ENCODE assay signal across 9 cellular contexts in the genomic region with DNA sequence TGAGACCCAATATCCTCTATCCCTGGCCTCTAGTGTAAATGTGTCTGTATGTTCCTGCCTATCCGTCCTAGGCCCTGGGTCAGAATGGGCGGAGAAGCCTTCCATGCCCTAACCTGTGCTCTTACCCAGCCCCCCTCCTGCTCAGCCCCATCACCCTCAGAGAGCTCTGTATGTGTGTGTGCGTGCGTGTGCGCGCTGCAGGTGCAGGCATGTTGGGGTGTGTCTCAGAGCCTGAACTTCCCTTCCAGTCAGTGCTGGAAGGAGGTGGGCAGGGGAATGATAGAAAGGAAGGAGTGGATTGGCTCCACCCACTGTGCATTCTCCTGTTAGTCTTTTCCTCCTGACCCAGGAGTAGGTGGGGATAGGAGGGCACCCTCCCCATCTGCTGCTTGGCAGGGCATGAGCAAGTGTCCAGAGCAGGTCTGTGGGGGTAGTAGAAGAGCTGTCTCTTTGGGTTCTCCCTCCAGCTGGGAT. TPM values are rescaled to one million over a fixed set of nuclear protein-coding genes. Genes with fewer than 3 reads are reported as not detected.
DNase-seq lines count a peak whose midpoint lies in the region; ATAC-seq, FAIRE-seq and TF ChIP-seq lines count a peak whose summit lies in the region.
"Had no signal": no experiment of that assay in that cellular context is flagged by ENCODE, and none has a peak within 500 bp of the region (broad histone marks: within the 10 kb centered on the region; RNA-seq: fewer than 3 reads in every experiment).

No MANE protein-coding gene starts in this region.

- no peak overlapping the region for H2BK120ac ChIP-seq in H1 (replicated peaks; ENCODE audit: low read depth, low read length)

- H3K36me3 ChIP-seq in H1 (ENCODE audit: control insufficient read depth in 2 of 4, insufficient read depth in 4 of 4, low read length in 3 of 4) (peaks cover 9 to 32% (median 17%) of the 10 kb centered on the region in 4 experiments), sigmoid colon (peaks cover 47 to 91% (median 58%) of the 10 kb centered on the region in 4 donors)

- H3K4me1 ChIP-seq in H1 (replicated peaks in 1 of 4; ENCODE audit: control insufficient read depth in 3 of 4, insufficient read depth in 4 of 4, low read length in 3 of 4) (peaks cover 0 to 21% (median 15%) of the 10 kb centered on the region in 4 experiments; a peak in 6 of 7 replicates), sigmoid colon (peaks cover 0 to 48% (median 40%) of the 10 kb centered on the region in 4 donors)

- peaks cover 4% of the 10 kb centered on the region in 2 experiments for H4K20me1 ChIP-seq in H1 (replicated peaks in 1 of 2; ENCODE audit: control insufficient read depth in 1 of 2, insufficient read depth in 2 of 2, low read length in 2 of 2)

- POLR2A ChIA-PET in H1 (lab: Charles Lee; ENCODE audit: partially characterized antibody): interaction anchor here (0.6 to 16.5 kb wide), 8 partner anchors 7 to 414 kb away, joined by 3 to 352 read pairs (median 8); a partner anchor contains a TSS
- POLR2A ChIA-PET in GM10248 (lab: Yijun Ruan, JAX): no interaction called here

- H2AFZ ChIP-seq in H1 (ENCODE audit: low read length): no peak overlapping the region

- intact Hi-C loops in sigmoid colon (cut with DNase I): no loop called here

- H3K4me3 ChIP-seq in H1 (ENCODE audit: extremely low read depth in 1 of 4, insufficient read depth in 2 of 4, low read depth in 3 of 4, low read length in 4 of 4) (no peak overlapping the region), sigmoid colon (no peak overlapping the region)
- H3K4me3 ChIP-seq: heart left ventricle had no signal

- no peak overlapping the region for H3K9ac ChIP-seq in H1 (replicated peaks in 1 of 4; ENCODE audit: extremely low read depth in 1 of 4, low read depth in 3 of 4, low read length in 3 of 4)

- no peak overlapping the region for H4K5ac ChIP-seq in H1 (ENCODE audit: insufficient read length, low read depth, low read length)

- H3K79me1 ChIP-seq in H1 (ENCODE audit: low read depth, low read length): no peaks in the 10 kb centered on the region; the same call in 1 of the 2 replicates

- TF ChIP-seq RAD21 in H1 (IDR thresholded peaks at IDR 0.05 in 1 of 2, conservative IDR thresholded peaks at IDR 0.05 in 1 of 2; ENCODE audit: low read depth in 2 of 2, low read length in 2 of 2): no peak

- no peak overlapping the region for H4K8ac ChIP-seq in H1 (ENCODE audit: extremely low read depth, insufficient read depth, low read length)

- FAIRE-seq in H1 (lab: Jason Lieb, UNC): no peak

- TF ChIP-seq POLR2A in H1 (IDR thresholded peaks at IDR 0.05; ENCODE audit: control extremely low read depth in 1 of 2, low read depth in 2 of 2, low read length in 2 of 2) (no peak), sigmoid colon (IDR thresholded peaks at IDR 0.05) (no peak)

- H3K27me3 ChIP-seq in H1 (replicated peaks in 1 of 4; ENCODE audit: control insufficient read depth in 3 of 4, extremely low read depth in 1 of 4, insufficient read depth in 3 of 4, low read length in 3 of 4) (no peaks in the 10 kb centered on the region), sigmoid colon (no peaks in the 10 kb centered on the region)
- H3K27me3 ChIP-seq: heart left ventricle had no signal

- no peak overlapping the region for H3K27ac ChIP-seq in H1 (ENCODE audit: low read depth, low read length)
- H3K27ac ChIP-seq in sigmoid colon: peak overlapping the region; percentile 1 to 97 (median 32)

- H3K79me2 ChIP-seq in H1 (ENCODE audit: control insufficient read depth in 1 of 2, insufficient read depth in 2 of 2, low read length in 2 of 2): peaks cover 0 to 2% of the 10 kb centered on the region in 2 experiments; a peak in 1 of 4 replicates

- TF ChIP-seq CTCF in H1 (IDR thresholded peaks at IDR 0.05; ENCODE audit: control extremely low read depth in 1 of 3, insufficient read depth in 1 of 3, low read depth in 1 of 3, low read length in 3 of 3): no peak
- TF ChIP-seq CTCF in sigmoid colon (IDR thresholded peaks at IDR 0.05): no peak
- TF ChIP-seq CTCF in GM10248 (IDR thresholded peaks at IDR 0.05; ENCODE audit: control extremely low read depth, extremely low read depth, low read depth, missing control alignments): no peak

- H4K91ac ChIP-seq in H1 (replicated peaks; ENCODE audit: insufficient read length, low read length): no peak overlapping the region

- no peak overlapping the region for H3K23ac ChIP-seq in H1 (ENCODE audit: insufficient read length)

- no peak overlapping the region for H3K4ac ChIP-seq in H1 (replicated peaks; ENCODE audit: insufficient read length, low read depth, low read length)

- no peak overlapping the region for H2AK5ac ChIP-seq in H1 (ENCODE audit: low read depth, low read length)

- peak overlapping the region; percentile 55; the same call in 1 of the 2 replicates for H2BK15ac ChIP-seq in H1 (ENCODE audit: low read length)

- CTCF ChIA-PET in H1 (lab: Charles Lee; ENCODE audit: partially characterized antibody) (interaction anchor here (0.8 to 14.0 kb wide), 10 partner anchors 10 to 95 kb away, joined by 3 to 325 read pairs (median 5); a partner anchor contains a TSS), GM10248 (lab: Yijun Ruan, JAX) (interaction anchor here (1.0 to 16.3 kb wide), 3 partner anchors 12 to 36 kb away, joined by 4 to 213 read pairs (median 5); a partner anchor contains a TSS)

- WGBS in H1 (ENCODE audit: extremely low coverage in 1 of 2, insufficient coverage in 1 of 2, insufficient read length in 1 of 2, insufficient replicate concordance in 2 of 2, low coverage in 1 of 2, low lambda C conversion rate in 2 of 2, missing lambda C conversion rate in 1 of 2), 2 experiments: 97% methylated on average over 6 of the region's 6 CpGs; no CpG with 5 or more reads in 1 of the 2 experiments
- 51 to 83% methylated on average over 6 of the region's 6 CpGs for WGBS in sigmoid colon, 2 donors

- H3K9me3 ChIP-seq in H1 (ENCODE audit: insufficient read depth in 2 of 2, low read depth in 1 of 2, low read length in 1 of 2) (no peaks in the 10 kb centered on the region), sigmoid colon (no peaks in the 10 kb centered on the region)
- H3K9me3 ChIP-seq: heart left ventricle had no signal

- H2BK5ac ChIP-seq in H1 (ENCODE audit: low read depth, low read length): peak overlapping the region; percentile 86

- no peak overlapping the region for H3K56ac ChIP-seq in H1 (replicated peaks; ENCODE audit: insufficient read length, low read depth, low read length)

- no peaks in the 10 kb centered on the region for H3K23me2 ChIP-seq in H1 (ENCODE audit: low read depth, low read length)

- TF ChIP-seq EP300 in H1 (IDR thresholded peaks at IDR 0.05; ENCODE audit: borderline replicate concordance in 1 of 2, low read depth in 2 of 2, low read length in 2 of 2) (no peak), sigmoid colon (IDR thresholded peaks at IDR 0.05) (no peak)

- no peak overlapping the region for H3K4me2 ChIP-seq in H1 (ENCODE audit: insufficient read depth in 1 of 2, low read depth in 2 of 2, low read length in 2 of 2)

- H3K18ac ChIP-seq in H1 (ENCODE audit: extremely low read depth, low read length): no peak overlapping the region

- no peak overlapping the region for H3K14ac ChIP-seq in H1 (ENCODE audit: insufficient read length)

- no peak for ATAC-seq in HG03342 (IDR thresholded peaks at IDR 0.05; ENCODE audit: unreplicated experiment)
- ATAC-seq: heart left ventricle had no signal

- no peak overlapping the region for H2BK20ac ChIP-seq in H1 (ENCODE audit: low read length)

- no peak overlapping the region for H2BK12ac ChIP-seq in H1 (ENCODE audit: low read depth, low read length)

- DNase-seq in NCI-H748 (lab: John Stamatoyannopoulos, UW; ENCODE audit: unreplicated experiment) (peak; percentile 63), NCI-H748 treated with DMSO at 0.1 percent for 48 hours (lab: John Stamatoyannopoulos, UW) (no peak), NCI-H510A treated with DMSO at 0.1 percent for 48 hours (lab: John Stamatoyannopoulos, UW) (peak; percentile 90), H1 (ENCODE audit: low read depth in 1 of 2, low spot score in 2 of 2) (no peak), sigmoid colon (no peak), GM10248 (ENCODE audit: extremely low spot score) (no peak)
- no peak for DNase-seq in activated CD8-positive, alpha-beta memory T cell treated with anti-CD3 and anti-CD28 coated beads for 24 hours

RNA-seq across cellular contexts. Expression of a gene that starts 7.2 kb away (rescaled TPM):
- total RNA-seq in H1 (2021; fragmentation: NEBNext Ultra II Directional; extraction: Animal tissue kit (Norgen Biotek cat#: 25700)): 20.6 and 20.9 TPM in 2 replicates
- polyA plus RNA-seq in H1 (2011; rRNA removed) (23.5 and 30.8 TPM in 2 replicates), sigmoid colon (1 to 10 TPM; 2.5 to 9.5 (median 5.4) TPM)
- 23.9 TPM for polyA plus RNA-seq in H1 (2011; cell fraction: cytosol; rRNA removed)
- polyA plus RNA-seq in H1 (2011; cell fraction: nucleus; rRNA removed): 31.8 TPM
- 18.8 to 24.4 TPM (median 22.7 TPM) in 4 replicates for polyA plus RNA-seq in H1 (2012, experiment 1 of 2)
- polyA plus RNA-seq in H1 (2012, experiment 2 of 2): 22.8 TPM
- 12.4 TPM for polyA plus RNA-seq in H1 (2013, experiment 1 of 2)
- polyA plus RNA-seq in H1 (2013, experiment 2 of 2): 11.5 TPM
- polyA minus RNA-seq in H1 (2011; rRNA and poly(A)+ RNA removed): 12.2 and 22.2 TPM in 2 replicates
- polyA minus RNA-seq in H1 (2011; cell fraction: cytosol; rRNA and poly(A)+ RNA removed): 17.3 TPM
- polyA minus RNA-seq in H1 (2011; cell fraction: nucleus; rRNA and poly(A)+ RNA removed): 13.8 TPM
- 10 to 100 TPM; 24.8 to 28.9 (median 27.4) TPM for total RNA-seq in sigmoid colon

RNA-seq across cellular contexts. Expression of a gene that starts 15.0 kb away (rescaled TPM):
- 26.8 and 32.9 TPM in 2 replicates for total RNA-seq in H1 (2021; fragmentation: NEBNext Ultra II Directional; extraction: Animal tissue kit (Norgen Biotek cat#: 25700))
- polyA plus RNA-seq in H1 (2011; rRNA removed) (38.7 and 52.2 TPM in 2 replicates), sigmoid colon (100 to 1,000 TPM in 2 of 3 donors, 10 to 100 TPM in 1; 66.1 to 210 (median 123) TPM)
- polyA plus RNA-seq in H1 (2011; cell fraction: cytosol; rRNA removed): 42.9 TPM
- polyA plus RNA-seq in H1 (2011; cell fraction: nucleus; rRNA removed): 104 TPM
- polyA plus RNA-seq in H1 (2012, experiment 1 of 2): 32.8 to 37.0 TPM (median 34.7 TPM) in 4 replicates
- 21.8 TPM for polyA plus RNA-seq in H1 (2012, experiment 2 of 2)
- polyA plus RNA-seq in H1 (2013, experiment 1 of 2): 26.6 TPM
- 28.7 TPM for polyA plus RNA-seq in H1 (2013, experiment 2 of 2)
- 32.3 and 34.6 TPM in 2 replicates for polyA minus RNA-seq in H1 (2011; rRNA and poly(A)+ RNA removed)
- 11.3 TPM for polyA minus RNA-seq in H1 (2011; cell fraction: cytosol; rRNA and poly(A)+ RNA removed)
- polyA minus RNA-seq in H1 (2011; cell fraction: nucleus; rRNA and poly(A)+ RNA removed): 30.5 TPM
- 100 to 1,000 TPM; 105 to 163 (median 113) TPM for total RNA-seq in sigmoid colon

RNA-seq across cellular contexts. Expression of a gene that starts 17.5 kb away (rescaled TPM):
- total RNA-seq in H1 (2021; fragmentation: NEBNext Ultra II Directional; extraction: Animal tissue kit (Norgen Biotek cat#: 25700)): 41.6 and 43.2 TPM in 2 replicates
- polyA plus RNA-seq in H1 (2011; rRNA removed) (21.3 and 30.1 TPM in 2 replicates), sigmoid colon (1 to 10 TPM in 1 of 3 donors, under 1 TPM in 2; 0.60 to 6.2 (median 0.92) TPM)
- 30.3 TPM for polyA plus RNA-seq in H1 (2011; cell fraction: cytosol; rRNA removed)
- polyA plus RNA-seq in H1 (2011; cell fraction: nucleus; rRNA removed): 32.0 TPM
- polyA plus RNA-seq in H1 (2012, experiment 1 of 2): 16.4 to 26.7 TPM (median 21.6 TPM) in 4 replicates
- polyA plus RNA-seq in H1 (2012, experiment 2 of 2): 2.0 TPM
- polyA plus RNA-seq in H1 (2013, experiment 1 of 2): 35.2 TPM
- 38.0 TPM for polyA plus RNA-seq in H1 (2013, experiment 2 of 2)
- polyA minus RNA-seq in H1 (2011; rRNA and poly(A)+ RNA removed): 36.9 and 49.7 TPM in 2 replicates
- 15.9 TPM for polyA minus RNA-seq in H1 (2011; cell fraction: cytosol; rRNA and poly(A)+ RNA removed)
- 23.5 TPM for polyA minus RNA-seq in H1 (2011; cell fraction: nucleus; rRNA and poly(A)+ RNA removed)
- 10 to 100 TPM; 11.5 to 13.6 (median 12.7) TPM for total RNA-seq in sigmoid colon

RNA-seq across cellular contexts. Expression of a gene that starts 32.1 kb away (rescaled TPM):
- total RNA-seq in H1 (2021; fragmentation: NEBNext Ultra II Directional; extraction: Animal tissue kit (Norgen Biotek cat#: 25700)): 92.5 and 99.1 TPM in 2 replicates
- 35.3 and 59.0 TPM in 2 replicates for polyA plus RNA-seq in H1 (2011; rRNA removed)
- 32.8 TPM for polyA plus RNA-seq in H1 (2011; cell fraction: cytosol; rRNA removed)
- 168 TPM for polyA plus RNA-seq in H1 (2011; cell fraction: nucleus; rRNA removed)
- 61.6 to 121 TPM (median 97.9 TPM) in 4 replicates for polyA plus RNA-seq in H1 (2012, experiment 1 of 2)
- polyA plus RNA-seq in H1 (2012, experiment 2 of 2): 64.6 TPM
- polyA plus RNA-seq in H1 (2013, experiment 1 of 2): 72.6 TPM
- 45.3 TPM for polyA plus RNA-seq in H1 (2013, experiment 2 of 2)
- polyA minus RNA-seq in H1 (2011; rRNA and poly(A)+ RNA removed): 137 and 189 TPM in 2 replicates
- 104 TPM for polyA minus RNA-seq in H1 (2011; cell fraction: cytosol; rRNA and poly(A)+ RNA removed)
- 104 TPM for polyA minus RNA-seq in H1 (2011; cell fraction: nucleus; rRNA and poly(A)+ RNA removed)
- total RNA-seq in sigmoid colon: 100 to 1,000 TPM; 147 to 262 (median 204) TPM
- polyA plus RNA-seq in sigmoid colon: 10 to 100 TPM; 11.4 to 57.9 (median 14.1) TPM

RNA-seq across cellular contexts. Expression of a gene that starts 46.2 kb away (rescaled TPM):
- 0.52 and 0.54 TPM in 2 replicates for total RNA-seq in H1 (2021; fragmentation: NEBNext Ultra II Directional; extraction: Animal tissue kit (Norgen Biotek cat#: 25700))
- polyA plus RNA-seq in H1 (2011; rRNA removed) (0.60 and 0.77 TPM in 2 replicates), sigmoid colon (100 to 1,000 TPM in 2 of 3 donors, 10 to 100 TPM in 1; 89.5 to 112 (median 103) TPM)
- 0.21 TPM for polyA plus RNA-seq in H1 (2011; cell fraction: cytosol; rRNA removed)
- polyA plus RNA-seq in H1 (2011; cell fraction: nucleus; rRNA removed): 2.2 TPM
- polyA plus RNA-seq in H1 (2012, experiment 1 of 2): 0.11 to 0.41 TPM (median 0.24 TPM) in 4 replicates
- 0.04 TPM for polyA plus RNA-seq in H1 (2012, experiment 2 of 2)
- polyA plus RNA-seq in H1 (2013, experiment 1 of 2): 0.14 TPM
- polyA plus RNA-seq in H1 (2013, experiment 2 of 2): 0.33 TPM
- polyA minus RNA-seq in H1 (2011; rRNA and poly(A)+ RNA removed): 1.3 TPM in 1 of 2 replicates, not detected in the other
- not detected for polyA minus RNA-seq in H1 (2011; cell fraction: cytosol; rRNA and poly(A)+ RNA removed)
- 2.4 TPM for polyA minus RNA-seq in H1 (2011; cell fraction: nucleus; rRNA and poly(A)+ RNA removed)
- total RNA-seq in sigmoid colon: 1 to 10 TPM in 2 of 4 donors, under 1 TPM in 2; 0.71 to 7.2 (median 1.3) TPM

Comparison
In these comparisons a context has a peak if more than half of its experiments do, and no peak if none do; other contexts are left out.
1. DNase-seq: peak in NCI-H748 (single experiment) and NCI-H510A treated with DMSO at 0.1 percent for 48 hours (single experiment); none in NCI-H748 treated with DMSO at 0.1 percent for 48 hours (single experiment), H1 (0 of 2), sigmoid colon (single experiment), activated CD8-positive, alpha-beta memory T cell treated with anti-CD3 and anti-CD28 coated beads for 24 hours (single experiment) and GM10248 (single experiment).